ENCODE assay signal across 15 cellular contexts in the genomic region with DNA sequence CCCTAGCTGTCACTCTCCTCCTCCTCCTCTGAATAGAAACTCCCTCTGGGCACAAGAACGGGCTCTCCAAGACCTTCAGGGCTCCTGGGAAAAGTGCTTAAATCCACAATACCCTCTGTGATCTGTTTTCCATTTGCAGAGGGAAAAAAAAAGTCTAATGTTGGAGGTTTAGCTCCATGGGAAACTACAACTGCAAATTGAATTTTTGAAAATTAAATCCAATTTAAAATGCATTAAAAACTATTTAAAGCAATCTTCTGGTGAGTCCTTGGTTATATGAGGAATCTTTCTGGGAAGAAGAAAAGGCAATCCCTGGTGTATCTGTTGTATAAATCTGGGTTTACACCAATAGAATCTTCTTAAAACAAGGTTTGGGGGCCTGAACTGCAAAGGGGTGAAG.
DNase-seq lines count a peak whose midpoint lies in the region; ATAC-seq, FAIRE-seq and TF ChIP-seq lines count a peak whose summit lies in the region.
"Had no signal": no experiment of that assay in that cellular context is flagged by ENCODE, and none has a peak within 500 bp of the region (broad histone marks: within the 10 kb centered on the region; RNA-seq: fewer than 3 reads in every experiment).

No MANE protein-coding gene starts in this region.

- in situ Hi-C loops in HepG2 (cut with HindIII; ENCODE audit: extremely low pct_ligation_motif_present, low pct_unique_long_range_greater_than_20kb) = no loop called here

- no peak for TF ChIP-seq EP300 in HepG2 (IDR thresholded peaks at IDR 0.05; ENCODE audit: low read depth in 2 of 2, low read length in 2 of 2)
- TF ChIP-seq EP300 in HepG2 (CRISPR knock-in tag; IDR thresholded peaks at IDR 0.05; ENCODE audit: borderline replicate concordance) = no peak

- H3K27ac Mint-ChIP-seq in nephron = peak overlapping the region in 2 of 3 experiments; percentile 66 to 92
- H3K27ac Mint-ChIP-seq: CD4-positive, CD25-positive, alpha-beta regulatory T cell; IgD-negative memory B cell had no signal

- H3K9ac ChIP-seq in HepG2 (ENCODE audit: insufficient read depth, low read depth, low read length) (no peak overlapping the region), SK-N-MC (ENCODE audit: insufficient read length) (peak overlapping the region; percentile 52)
- H3K9ac ChIP-seq: BLaER1 treated with 17β-estradiol and CSF1 and Interleukin-3, amounts not matched to agents 10 nM and 100 nM; GM23248 had no signal

- ATAC-seq in right lobe of liver (no peak), HepG2 (no peak), GM18861 (IDR thresholded peaks at IDR 0.05; ENCODE audit: unreplicated experiment) (no peak)
- ATAC-seq: HCT116 had no signal

- no peak for TF ChIP-seq RAD21 in HepG2 (CRISPR knock-in tag; IDR thresholded peaks at IDR 0.05)

- no peaks in the 10 kb centered on the region for H4K20me1 ChIP-seq in HepG2 (ENCODE audit: insufficient read depth, low read length)
- H4K20me1 ChIP-seq: BLaER1 treated with 17β-estradiol and CSF1 and Interleukin-3, amounts not matched to agents 10 nM and 100 nM had no signal

- TF ChIP-seq CTCF in right lobe of liver (IDR thresholded peaks at IDR 0.05) (no peak), HepG2 (CRISPR knock-in tag; IDR thresholded peaks at IDR 0.05) (no peak), nephron (IDR thresholded peaks at IDR 0.05; ENCODE audit: unreplicated experiment in 3 of 3) (no peak)

- POLR2A ChIA-PET in HepG2 (lab: Yijun Ruan, JAX) = no interaction called here

- intact Hi-C loops in right lobe of liver (cut with DNase I) (no loop called here), HepG2 (cut with micrococcal nuclease; ENCODE audit: unreplicated experiment) (no loop called here)

- H3K4me3 Mint-ChIP-seq in nephron = no peak overlapping the region
- H3K4me3 Mint-ChIP-seq: CD4-positive, CD25-positive, alpha-beta regulatory T cell; IgD-negative memory B cell had no signal

- DNase-seq in right lobe of liver (no peak), HepG2 (ENCODE audit: low spot score) (no peak), SK-N-MC (ENCODE audit: low read depth, low spot score) (no peak), NCI-H146 treated with DMSO at 0.1 percent for 48 hours (lab: John Stamatoyannopoulos, UW; ENCODE audit: unreplicated experiment) (no peak), amygdala (lab: John Stamatoyannopoulos, UW) (no peak)
- DNase-seq: 8988T; CD4-positive, CD25-positive, alpha-beta regulatory T cell; GM23248 had no signal

- H3K36me3 ChIP-seq in right lobe of liver = no peaks in the 10 kb centered on the region
- no peaks in the 10 kb centered on the region for H3K36me3 ChIP-seq in HepG2 (replicated peaks in 1 of 2; ENCODE audit: control insufficient read depth in 1 of 2, insufficient read depth in 2 of 2, low read length in 2 of 2)
- no peaks in the 10 kb centered on the region for H3K36me3 ChIP-seq in SK-N-MC (ENCODE audit: insufficient read depth, low read length)
- H3K36me3 ChIP-seq: BLaER1 treated with 17β-estradiol and CSF1 and Interleukin-3, amounts not matched to agents 10 nM and 100 nM had no signal

- H3K9me3 Mint-ChIP-seq in nephron = no peaks in the 10 kb centered on the region
- H3K9me3 Mint-ChIP-seq: IgD-negative memory B cell had no signal

- H3K4me1 ChIP-seq in right lobe of liver = peaks cover 0 to 25% (median 2%) of the 10 kb centered on the region in 4 donors
- no peaks in the 10 kb centered on the region for H3K4me1 ChIP-seq in HepG2 (ENCODE audit: insufficient read depth, low read length)
- H3K4me1 ChIP-seq: BLaER1 treated with 17β-estradiol and CSF1 and Interleukin-3, amounts not matched to agents 10 nM and 100 nM had no signal

- no peaks in the 10 kb centered on the region for H3K27me3 ChIP-seq in right lobe of liver
- H3K27me3 ChIP-seq in HepG2 (ENCODE audit: control insufficient read depth in 1 of 2, insufficient read depth in 2 of 2, low read length in 2 of 2) = no peaks in the 10 kb centered on the region
- H3K27me3 ChIP-seq: BLaER1 treated with 17β-estradiol and CSF1 and Interleukin-3, amounts not matched to agents 10 nM and 100 nM had no signal

- no peak overlapping the region for H3K4me2 ChIP-seq in HepG2 (ENCODE audit: low read depth, low read length)
- H3K4me2 ChIP-seq: BLaER1 treated with 17β-estradiol and CSF1 and Interleukin-3, amounts not matched to agents 10 nM and 100 nM had no signal

- WGBS in right lobe of liver (ENCODE audit: insufficient coverage, low coverage, low lambda C conversion rate, missing lambda C conversion rate) = 86% methylated on average over 1 of the region's 1 CpG
- WGBS in HepG2 (ENCODE audit: low lambda C conversion rate) = 0% methylated on average over 1 of the region's 1 CpG

- H3K4me3 ChIP-seq in right lobe of liver (no peak overlapping the region), HepG2 (replicated peaks in 1 of 3; ENCODE audit: insufficient read depth in 1 of 3, low read depth in 2 of 3, low read length in 3 of 3) (no peak overlapping the region), SK-N-MC (peak overlapping the region; percentile 12)
- H3K4me3 ChIP-seq: BLaER1 treated with 17β-estradiol and CSF1 and Interleukin-3, amounts not matched to agents 10 nM and 100 nM; GM23248 had no signal

- H3K4me1 Mint-ChIP-seq in nephron = peaks cover 19% of the 10 kb centered on the region
- H3K4me1 Mint-ChIP-seq: CD4-positive, CD25-positive, alpha-beta regulatory T cell; IgD-negative memory B cell had no signal

- H3K36me3 Mint-ChIP-seq in nephron (ENCODE audit: low read depth) = no peaks in the 10 kb centered on the region
- H3K36me3 Mint-ChIP-seq: CD4-positive, CD25-positive, alpha-beta regulatory T cell had no signal

- H3K9me3 ChIP-seq in right lobe of liver (no peaks in the 10 kb centered on the region), HepG2 (ENCODE audit: low read length) (no peaks in the 10 kb centered on the region), SK-N-MC (ENCODE audit: low read depth, low read length) (no peaks in the 10 kb centered on the region)
- H3K9me3 ChIP-seq: BLaER1 treated with 17β-estradiol and CSF1 and Interleukin-3, amounts not matched to agents 10 nM and 100 nM had no signal

- no peaks in the 10 kb centered on the region for H3K79me2 ChIP-seq in HepG2 (ENCODE audit: insufficient read depth, low read length)

- no peak overlapping the region for H2AFZ ChIP-seq in HepG2 (ENCODE audit: low read length)
- H2AFZ ChIP-seq: GM23248 had no signal

- TF ChIP-seq POLR2A in right lobe of liver (IDR thresholded peaks at IDR 0.05) (no peak), HepG2 (IDR thresholded peaks at IDR 0.05; ENCODE audit: insufficient read depth in 1 of 2, low read depth in 2 of 2, low read length in 2 of 2) (no peak)

- CTCF ChIA-PET in HepG2 (lab: Yijun Ruan, JAX; ENCODE audit: low intra/inter-chr PET ratio, low total read pairs) = no interaction called here

- no peak for FAIRE-seq in HepG2 (lab: Jason Lieb, UNC)
- FAIRE-seq: H54 had no signal

- no TSS peak for BruUV-seq in HepG2 (replicated peaks; lab: Mats Ljungman, UMichigan)

- H3K27ac ChIP-seq in right lobe of liver (peak overlapping the region in 2 of 3 donors; percentile 64 to 82), HepG2 (ENCODE audit: extremely low read length, insufficient read depth, low read length) (no peak overlapping the region), SK-N-MC (peak overlapping the region; percentile 100)
- H3K27ac ChIP-seq: BLaER1 treated with 17β-estradiol and CSF1 and Interleukin-3, amounts not matched to agents 10 nM and 100 nM; GM23248; HL-60 had no signal

- no peaks in the 10 kb centered on the region for H3K27me3 Mint-ChIP-seq in nephron (ENCODE audit: low read depth)
- H3K27me3 Mint-ChIP-seq: CD4-positive, CD25-positive, alpha-beta regulatory T cell had no signal

TF ChIP-seq in HepG2, 621 proteins besides CTCF, POLR2A, EP300 and RAD21 (continues in another document):
- TF ChIP-seq PPARG (CRISPR knock-in tag; conservative IDR thresholded peaks at IDR 0.05) (no peak), PCBP1 (IDR thresholded peaks at IDR 0.05; ENCODE audit: borderline replicate concordance, low read depth, low read length) (no peak), ZNF841 (CRISPR knock-in tag; IDR thresholded peaks at IDR 0.05; ENCODE audit: borderline replicate concordance) (no peak), KDM5B (CRISPR knock-in tag; IDR thresholded peaks at IDR 0.05; ENCODE audit: borderline replicate concordance) (no peak), RELA (CRISPR knock-in tag; IDR thresholded peaks at IDR 0.05) (no peak), ZNF7 (CRISPR knock-in tag; IDR thresholded peaks at IDR 0.05) (no peak), ZNF446 (CRISPR knock-in tag; IDR thresholded peaks at IDR 0.05) (no peak), KLF9 (CRISPR knock-in tag; IDR thresholded peaks at IDR 0.05; ENCODE audit: low read depth) (no peak), BCL6 (CRISPR knock-in tag; IDR thresholded peaks at IDR 0.05) (no peak)
- TF ChIP-seq, protein P1, sequence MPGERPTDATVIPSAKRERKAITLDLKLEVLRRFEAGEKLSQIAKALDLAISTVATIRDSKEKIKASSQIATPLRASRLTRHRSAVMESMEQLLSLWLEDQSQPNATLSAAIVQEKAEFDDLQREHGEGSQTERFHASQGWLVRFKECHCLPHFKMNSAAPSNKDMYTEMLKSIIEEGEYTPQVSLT (CRISPR knock-in tag; IDR thresholded peaks at IDR 0.05; ENCODE audit: borderline replicate concordance, low read depth) = no peak
- TF ChIP-seq, protein P2, sequence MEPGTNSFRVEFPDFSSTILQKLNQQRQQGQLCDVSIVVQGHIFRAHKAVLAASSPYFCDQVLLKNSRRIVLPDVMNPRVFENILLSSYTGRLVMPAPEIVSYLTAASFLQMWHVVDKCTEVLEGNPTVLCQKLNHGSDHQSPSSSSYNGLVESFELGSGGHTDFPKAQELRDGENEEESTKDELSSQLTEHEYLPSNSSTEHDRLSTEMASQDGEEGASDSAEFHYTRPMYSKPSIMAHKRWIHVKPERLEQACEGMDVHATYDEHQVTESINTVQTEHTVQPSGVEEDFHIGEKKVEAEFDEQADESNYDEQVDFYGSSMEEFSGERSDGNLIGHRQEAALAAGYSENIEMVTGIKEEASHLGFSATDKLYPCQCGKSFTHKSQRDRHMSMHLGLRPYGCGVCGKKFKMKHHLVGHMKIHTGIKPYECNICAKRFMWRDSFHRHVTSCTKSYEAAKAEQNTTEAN (CRISPR knock-in tag; conservative IDR thresholded peaks at IDR 0.05) = no peak
- TF ChIP-seq, protein P3, sequence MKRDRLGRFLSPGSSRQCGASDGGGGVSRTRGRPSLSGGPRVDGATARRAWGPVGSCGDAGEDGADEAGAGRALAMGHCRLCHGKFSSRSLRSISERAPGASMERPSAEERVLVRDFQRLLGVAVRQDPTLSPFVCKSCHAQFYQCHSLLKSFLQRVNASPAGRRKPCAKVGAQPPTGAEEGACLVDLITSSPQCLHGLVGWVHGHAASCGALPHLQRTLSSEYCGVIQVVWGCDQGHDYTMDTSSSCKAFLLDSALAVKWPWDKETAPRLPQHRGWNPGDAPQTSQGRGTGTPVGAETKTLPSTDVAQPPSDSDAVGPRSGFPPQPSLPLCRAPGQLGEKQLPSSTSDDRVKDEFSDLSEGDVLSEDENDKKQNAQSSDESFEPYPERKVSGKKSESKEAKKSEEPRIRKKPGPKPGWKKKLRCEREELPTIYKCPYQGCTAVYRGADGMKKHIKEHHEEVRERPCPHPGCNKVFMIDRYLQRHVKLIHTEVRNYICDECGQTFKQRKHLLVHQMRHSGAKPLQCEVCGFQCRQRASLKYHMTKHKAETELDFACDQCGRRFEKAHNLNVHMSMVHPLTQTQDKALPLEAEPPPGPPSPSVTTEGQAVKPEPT (CRISPR knock-in tag; IDR thresholded peaks at IDR 0.05; ENCODE audit: low read depth) = no peak
